ENCODE assay signal across 13 cellular contexts in the genomic region with DNA sequence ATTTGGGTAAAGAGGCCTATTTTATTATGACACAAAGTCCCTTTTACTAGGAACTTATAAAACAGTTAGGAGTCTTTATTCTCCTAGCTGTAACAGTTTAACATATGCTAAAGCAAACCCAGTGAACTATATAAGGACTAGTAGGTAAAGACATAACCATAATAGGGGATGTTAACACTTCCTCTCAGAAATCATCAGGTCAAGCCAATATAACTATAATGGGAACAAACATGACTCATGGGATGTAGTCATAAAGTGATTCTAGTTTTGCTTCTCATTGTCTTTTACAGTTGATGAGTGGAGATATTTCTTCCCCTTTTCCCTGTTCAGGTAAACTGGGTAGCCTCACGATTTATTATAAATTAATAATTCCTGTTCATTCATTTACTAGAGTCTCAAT. TPM values are rescaled to one million over a fixed set of nuclear protein-coding genes. Genes with fewer than 3 reads are reported as not detected.
DNase-seq lines count a peak whose midpoint lies in the region; ATAC-seq, FAIRE-seq and TF ChIP-seq lines count a peak whose summit lies in the region.
"Had no signal": no experiment of that assay in that cellular context is flagged by ENCODE, and none has a peak within 500 bp of the region (broad histone marks: within the 10 kb centered on the region; RNA-seq: fewer than 3 reads in every experiment).

No MANE protein-coding gene starts in this region.

- H3K4me3 Mint-ChIP-seq in HFFc6, result peak overlapping the region; percentile 28; the same call in 1 of the 2 replicates
- H3K4me3 Mint-ChIP-seq in activated CD4-positive, alpha-beta memory T cell treated with anti-CD3 and anti-CD28 coated beads for 36 hours, result no peak overlapping the region
- H3K4me3 Mint-ChIP-seq: nephron progenitor cell had no signal

- no peaks in the 10 kb centered on the region for H3K27me3 ChIP-seq in keratinocyte (ENCODE audit: control insufficient read depth, extremely low read depth, insufficient read depth, low read length)

- no peak overlapping the region for H2AFZ ChIP-seq in keratinocyte (ENCODE audit: control insufficient read depth, low read length)

- H3K27ac ChIP-seq in keratinocyte (ENCODE audit: control insufficient read depth, insufficient read depth, low read length), result no peak overlapping the region

- H3K27me3 Mint-ChIP-seq in HFFc6 (ENCODE audit: insufficient read depth), result peaks cover 2% of the 10 kb centered on the region
- H3K27me3 Mint-ChIP-seq in activated CD4-positive, alpha-beta memory T cell treated with anti-CD3 and anti-CD28 coated beads for 36 hours, result no peaks in the 10 kb centered on the region

- peaks cover 13% of the 10 kb centered on the region for H3K79me2 ChIP-seq in keratinocyte (ENCODE audit: control insufficient read depth, insufficient read depth, low read length)

- no peaks in the 10 kb centered on the region for H4K20me1 ChIP-seq in keratinocyte (ENCODE audit: control insufficient read depth, extremely low read depth, insufficient read depth, low read length)

- H3K36me3 Mint-ChIP-seq in HFFc6 (ENCODE audit: low read depth), result peaks cover 14% of the 10 kb centered on the region; the same call in 1 of the 2 replicates
- no peaks in the 10 kb centered on the region for H3K36me3 Mint-ChIP-seq in activated CD4-positive, alpha-beta memory T cell treated with anti-CD3 and anti-CD28 coated beads for 36 hours

- POLR2A ChIA-PET in activated CD4-positive, alpha-beta memory T cell treated with anti-CD3 and anti-CD28 coated beads for 36 hours (lab: Charles Lee), result no interaction called here

- no peaks in the 10 kb centered on the region for H3K9me1 ChIP-seq in keratinocyte (ENCODE audit: control insufficient read depth, extremely low read depth, insufficient read depth, low read length)

- peak; percentile 67 for FAIRE-seq in keratinocyte (lab: Jason Lieb, UNC)

- H3K27ac Mint-ChIP-seq in HFFc6, result peak overlapping the region; percentile 64; the same call in 1 of the 2 replicates
- no peak overlapping the region for H3K27ac Mint-ChIP-seq in activated CD4-positive, alpha-beta memory T cell treated with anti-CD3 and anti-CD28 coated beads for 36 hours
- H3K27ac Mint-ChIP-seq: nephron progenitor cell had no signal

- H3K9me3 ChIP-seq in keratinocyte (ENCODE audit: control insufficient read depth, low read depth, low read length), result no peaks in the 10 kb centered on the region

- no peak for TF ChIP-seq CTCF in HFFc6 (IDR thresholded peaks at IDR 0.05)
- TF ChIP-seq CTCF in keratinocyte (optimal IDR thresholded peaks at IDR 0.05 in 1 of 3, IDR thresholded peaks at IDR 0.05 in 1 of 3, conservative IDR thresholded peaks at IDR 0.05 in 1 of 3; ENCODE audit: extremely low read depth in 1 of 3, insufficient read depth in 2 of 3, low read length in 3 of 3), result no peak

- intact Hi-C loops in activated CD4-positive, alpha-beta memory T cell treated with anti-CD3 and anti-CD28 coated beads for 36 hours (cut with micrococcal nuclease), result no loop called here

- H3K4me1 ChIP-seq in keratinocyte (ENCODE audit: control insufficient read depth, extremely low read depth, insufficient read depth, low read length), result peaks cover 10% of the 10 kb centered on the region

- ATAC-seq in GM18517 (IDR thresholded peaks at IDR 0.05; ENCODE audit: unreplicated experiment) (peak; percentile 83), GM19324 (IDR thresholded peaks at IDR 0.05; ENCODE audit: low FRiP score, unreplicated experiment) (no peak)

- dilution Hi-C loops in keratinocyte (cut with MboI; ENCODE audit: extremely low pct_ligation_motif_present, low sequenced_read_pairs), result no loop called here

- DNase-seq in HFFc6, result no peak
- peak; percentile 59 for DNase-seq in M059J (ENCODE audit: low read depth)
- DNase-seq in keratinocyte (ENCODE audit: low read depth, low spot score), result no peak
- no peak for DNase-seq in NCI-H82 treated with DMSO at 0.1 percent for 48 hours (lab: John Stamatoyannopoulos, UW; ENCODE audit: unreplicated experiment)
- no peak for DNase-seq in activated CD4-positive, alpha-beta memory T cell treated with anti-CD3 and anti-CD28 coated beads for 36 hours
- DNase-seq in AG08395 (ENCODE audit: low spot score), result no peak
- DNase-seq: DMS153, nephron progenitor cell, Right ventricle myocardium superior, trophoblast cell had no signal

- no peaks in the 10 kb centered on the region for H3K36me3 ChIP-seq in keratinocyte (ENCODE audit: control insufficient read depth in 2 of 2, extremely low read depth in 1 of 2, insufficient read depth in 2 of 2, low read length in 2 of 2)

- CTCF ChIA-PET in activated CD4-positive, alpha-beta memory T cell treated with anti-CD3 and anti-CD28 coated beads for 36 hours (lab: Charles Lee), result no interaction called here

- H3K9ac ChIP-seq in keratinocyte (ENCODE audit: control insufficient read depth, extremely low read depth, insufficient read depth, low read length), result no peak overlapping the region

- H3K4me2 ChIP-seq in keratinocyte (ENCODE audit: control insufficient read depth, extremely low read depth, insufficient read depth, low read depth, low read length), result no peak overlapping the region

- H3K4me3 ChIP-seq in keratinocyte (ENCODE audit: control insufficient read depth in 2 of 3, extremely low read depth in 1 of 3, insufficient read depth in 2 of 3, low read depth in 1 of 3, low read length in 3 of 3), result no peak overlapping the region

- H3K9me3 Mint-ChIP-seq in HFFc6, result peaks cover 17% of the 10 kb centered on the region
- no peaks in the 10 kb centered on the region for H3K9me3 Mint-ChIP-seq in activated CD4-positive, alpha-beta memory T cell treated with anti-CD3 and anti-CD28 coated beads for 36 hours

- H3K4me1 Mint-ChIP-seq in HFFc6 (ENCODE audit: low read depth), result peaks cover 80% of the 10 kb centered on the region; the same call in 1 of the 2 replicates
- H3K4me1 Mint-ChIP-seq in activated CD4-positive, alpha-beta memory T cell treated with anti-CD3 and anti-CD28 coated beads for 36 hours (ENCODE audit: low read depth), result no peaks in the 10 kb centered on the region
- H3K4me1 Mint-ChIP-seq: nephron progenitor cell had no signal

RNA-seq across cellular contexts. Expression of gene PTCHD4, which starts 9.7 kb away (rescaled TPM):
- total RNA-seq in HFFc6 (2021; fragmentation: NEBNext Ultra II Directional; extraction: Animal tissue kit (Norgen Biotek cat#: 25700)), result 1 to 10 TPM; 1.2 to 9.7 (median 8.5) TPM
- 0.15 and 1.3 TPM in 2 replicates for total RNA-seq in M059J (2014; rRNA removed; shearing (Covaris generic))
- 0.39 to 0.93 TPM (median 0.41 TPM) in 3 replicates for polyA plus RNA-seq in keratinocyte
- 0.67 TPM for polyA plus RNA-seq in keratinocyte (2011; ENCODE audit: low read depth)
- polyA plus RNA-seq in keratinocyte (2011; cell fraction: cytosol; rRNA removed), result 0.43 and 0.69 TPM in 2 replicates
- 0.65 and 0.88 TPM in 2 replicates for polyA plus RNA-seq in keratinocyte (2011; cell fraction: nucleus; rRNA removed)
- polyA plus RNA-seq in keratinocyte (2012; ENCODE audit: low replicate concordance), result 0.31 and 0.89 TPM in 2 replicates
- 0.80 to 1.1 TPM (median 0.98 TPM) in 3 replicates for polyA minus RNA-seq in keratinocyte
- polyA minus RNA-seq in keratinocyte (2011; cell fraction: cytosol; rRNA and poly(A)+ RNA removed), result not detected
- polyA minus RNA-seq in keratinocyte (2011; cell fraction: nucleus; rRNA and poly(A)+ RNA removed), result 1.1 and 2.4 TPM in 2 replicates
- not detected for total RNA-seq in activated CD4-positive, alpha-beta memory T cell treated with anti-CD3 and anti-CD28 coated beads for 36 hours
- total RNA-seq: activated CD8-positive, alpha-beta memory T cell treated with anti-CD3 and anti-CD28 coated beads for 36 hours had no signal
